Comparison of ENCODE assay signal across 14 cellular contexts in the genomic region with DNA sequence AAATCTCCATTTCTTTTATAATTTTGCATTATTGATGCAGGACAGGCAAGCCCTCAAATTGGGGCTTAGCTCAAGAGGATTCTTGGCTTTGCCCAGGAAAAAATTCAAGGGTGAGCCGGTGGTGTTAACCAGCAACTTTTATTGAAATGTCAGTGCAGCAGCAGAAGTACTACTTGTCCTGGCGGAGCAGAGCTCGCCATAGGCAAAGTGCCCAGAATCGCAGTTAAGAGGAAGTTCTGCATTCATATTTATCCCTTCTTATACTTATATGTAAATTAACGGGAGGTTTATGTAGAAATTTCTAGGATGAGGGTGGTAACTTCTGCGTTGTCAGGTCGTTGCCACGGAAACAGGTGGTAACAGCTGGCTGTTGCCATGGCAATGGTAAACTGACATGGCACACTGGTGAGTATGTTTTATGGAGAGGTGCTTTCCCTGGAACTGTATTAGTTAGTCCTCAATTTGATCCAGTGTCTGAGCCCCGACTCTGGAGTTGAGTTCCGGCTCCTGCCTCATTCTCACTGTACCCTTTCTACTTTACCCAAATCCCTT.
A peak's percentile ranks its signal among the peaks of the same experiment; 100 is the strongest.
DNase-seq lines count a peak whose midpoint lies in the region; ATAC-seq and TF ChIP-seq lines count a peak whose summit lies in the region.
"Had no signal": no experiment of that assay in that cellular context is flagged by ENCODE, and none has a peak within 500 bp of the region (broad histone marks: within the 10 kb centered on the region; RNA-seq: fewer than 3 reads in every experiment).

No MANE protein-coding gene starts in this region.

- H3K4me1 Mint-ChIP-seq in activated CD8-positive, alpha-beta T cell treated with anti-CD3 and anti-CD28 coated beads for 36 hours (ENCODE audit: low read depth), result no peaks in the 10 kb centered on the region
- H3K4me1 Mint-ChIP-seq: activated naive CD8-positive, alpha-beta T cell treated with anti-CD3 and anti-CD28 coated beads for 36 hours had no signal

- TF ChIP-seq CTCF in astrocyte of the cerebellum (IDR thresholded peaks at IDR 0.05; ENCODE audit: low read depth, low read length, missing control alignments) (no peak), testis (IDR thresholded peaks at IDR 0.05) (no peak), lower lobe of right lung (IDR thresholded peaks at IDR 0.05) (no peak)
- TF ChIP-seq CTCF in activated CD8-positive, alpha-beta T cell treated with anti-CD3 and anti-CD28 coated beads for 36 hours (IDR thresholded peaks at IDR 0.05), result no peak

- H3K4me3 ChIP-seq in astrocyte of the cerebellum (ENCODE audit: low read depth, low read length), result no peak overlapping the region
- no peak overlapping the region for H3K4me3 ChIP-seq in iPS DF 6.9 (ENCODE audit: low read length)
- H3K4me3 ChIP-seq in testis, result no peak overlapping the region
- H3K4me3 ChIP-seq in lower lobe of right lung, result no peak overlapping the region

- H3K9me3 Mint-ChIP-seq in activated CD8-positive, alpha-beta T cell treated with anti-CD3 and anti-CD28 coated beads for 36 hours, result peaks cover 8% of the 10 kb centered on the region
- H3K9me3 Mint-ChIP-seq: type B pancreatic cell had no signal

- intact Hi-C loops in testis (cut with DNase I; ENCODE audit: low total_unique reads) (no loop called here), lower lobe of right lung (cut with DNase I) (no loop called here)
- intact Hi-C loops in activated CD8-positive, alpha-beta T cell treated with anti-CD3 and anti-CD28 coated beads for 36 hours (cut with micrococcal nuclease), result no loop called here

- H3K36me3 ChIP-seq in iPS DF 6.9 (ENCODE audit: control insufficient read depth, insufficient read depth, low read length), result no peaks in the 10 kb centered on the region
- H3K36me3 ChIP-seq in testis (ENCODE audit: low read depth, missing control alignments), result no peaks in the 10 kb centered on the region
- H3K36me3 ChIP-seq in lower lobe of right lung, result no peaks in the 10 kb centered on the region

- WGBS in iPS DF 6.9 (ENCODE audit: insufficient coverage, insufficient read length), result no CpG with 5 or more reads among the region's 10 CpGs
- 32 to 43% methylated on average over 10 of the region's 10 CpGs for WGBS in testis, 2 donors

- H3K27me3 ChIP-seq in iPS DF 6.9 (ENCODE audit: control insufficient read depth, insufficient read depth, low read length) (no peaks in the 10 kb centered on the region), testis (no peaks in the 10 kb centered on the region), lower lobe of right lung (ENCODE audit: low read depth) (no peaks in the 10 kb centered on the region)

- no peak for ATAC-seq in activated CD8-positive, alpha-beta T cell treated with anti-CD3 and anti-CD28 coated beads for 36 hours
- no peak for ATAC-seq in lower lobe of right lung

- POLR2A ChIA-PET in activated CD8-positive, alpha-beta T cell treated with anti-CD3 and anti-CD28 coated beads for 36 hours (lab: Charles Lee), result no interaction called here

- H3K36me3 Mint-ChIP-seq in activated CD8-positive, alpha-beta T cell treated with anti-CD3 and anti-CD28 coated beads for 36 hours (ENCODE audit: low read depth), result no peaks in the 10 kb centered on the region
- H3K36me3 Mint-ChIP-seq: activated naive CD8-positive, alpha-beta T cell treated with anti-CD3 and anti-CD28 coated beads for 36 hours; type B pancreatic cell had no signal

- in situ Hi-C loops in astrocyte of the cerebellum (cut with HindIII; ENCODE audit: low sequenced_read_pairs), result no loop called here

- H3K27ac Mint-ChIP-seq in activated CD8-positive, alpha-beta T cell treated with anti-CD3 and anti-CD28 coated beads for 36 hours, result no peak overlapping the region
- H3K27ac Mint-ChIP-seq: activated naive CD8-positive, alpha-beta T cell treated with anti-CD3 and anti-CD28 coated beads for 36 hours; type B pancreatic cell had no signal

- no peak overlapping the region for H3K4me3 Mint-ChIP-seq in activated CD8-positive, alpha-beta T cell treated with anti-CD3 and anti-CD28 coated beads for 36 hours
- H3K4me3 Mint-ChIP-seq: activated naive CD8-positive, alpha-beta T cell treated with anti-CD3 and anti-CD28 coated beads for 36 hours; type B pancreatic cell had no signal

- no peaks in the 10 kb centered on the region for H3K27me3 Mint-ChIP-seq in activated CD8-positive, alpha-beta T cell treated with anti-CD3 and anti-CD28 coated beads for 36 hours
- H3K27me3 Mint-ChIP-seq: activated naive CD8-positive, alpha-beta T cell treated with anti-CD3 and anti-CD28 coated beads for 36 hours; type B pancreatic cell had no signal

- H3K9me3 ChIP-seq in iPS DF 6.9 (ENCODE audit: control insufficient read depth, insufficient read depth, low read length), result no peaks in the 10 kb centered on the region
- H3K9me3 ChIP-seq in testis, result no peaks in the 10 kb centered on the region
- H3K9me3 ChIP-seq in lower lobe of right lung, result no peaks in the 10 kb centered on the region

- no peak for TF ChIP-seq POLR2A in testis (IDR thresholded peaks at IDR 0.05)

- H3K27ac ChIP-seq in iPS DF 6.9 (ENCODE audit: low read length) (no peak overlapping the region), testis (no peak overlapping the region), lower lobe of right lung (no peak overlapping the region)

- H3K4me1 ChIP-seq in iPS DF 6.9 (ENCODE audit: control insufficient read depth, insufficient read depth, low read length), result no peaks in the 10 kb centered on the region
- H3K4me1 ChIP-seq in testis, result no peaks in the 10 kb centered on the region
- H3K4me1 ChIP-seq in lower lobe of right lung, result no peaks in the 10 kb centered on the region

- CTCF ChIA-PET in activated CD8-positive, alpha-beta T cell treated with anti-CD3 and anti-CD28 coated beads for 36 hours (lab: Charles Lee), result no interaction called here

- DNase-seq in NCI-H748 (lab: John Stamatoyannopoulos, UW; ENCODE audit: unreplicated experiment), result peak; percentile 66
- no peak for DNase-seq in NCI-H748 treated with DMSO at 0.1 percent for 48 hours (lab: John Stamatoyannopoulos, UW)
- peak; percentile 2 for DNase-seq in astrocyte of the cerebellum (ENCODE audit: low read depth)
- peak; percentile 27 for DNase-seq in iPS DF 6.9 (ENCODE audit: low read depth, low spot score)
- DNase-seq in testis, result peak; percentile 25
- no peak for DNase-seq in activated CD8-positive, alpha-beta T cell treated with anti-CD3 and anti-CD28 coated beads for 36 hours
- DNase-seq in NCI-H510A (lab: John Stamatoyannopoulos, UW), result no peak
- no peak for DNase-seq in lower lobe of right lung
- DNase-seq: ACHN; activated naive CD8-positive, alpha-beta T cell treated with anti-CD3 and anti-CD28 coated beads for 36 hours; Calu3; cortex of kidney; T1000 had no signal

Comparison
In these comparisons a context has a peak if more than half of its experiments do, and no peak if none do; other contexts are left out.
1. DNase-seq: peak in NCI-H748 (single experiment), astrocyte of the cerebellum (single experiment), iPS DF 6.9 (single experiment) and testis (single experiment); none in NCI-H748 treated with DMSO at 0.1 percent for 48 hours (single experiment), activated CD8-positive, alpha-beta T cell treated with anti-CD3 and anti-CD28 coated beads for 36 hours (single experiment), NCI-H510A (single experiment) and lower lobe of right lung (single experiment).